17 cellular contexts compared by ENCODE assay signal in the genomic region with DNA sequence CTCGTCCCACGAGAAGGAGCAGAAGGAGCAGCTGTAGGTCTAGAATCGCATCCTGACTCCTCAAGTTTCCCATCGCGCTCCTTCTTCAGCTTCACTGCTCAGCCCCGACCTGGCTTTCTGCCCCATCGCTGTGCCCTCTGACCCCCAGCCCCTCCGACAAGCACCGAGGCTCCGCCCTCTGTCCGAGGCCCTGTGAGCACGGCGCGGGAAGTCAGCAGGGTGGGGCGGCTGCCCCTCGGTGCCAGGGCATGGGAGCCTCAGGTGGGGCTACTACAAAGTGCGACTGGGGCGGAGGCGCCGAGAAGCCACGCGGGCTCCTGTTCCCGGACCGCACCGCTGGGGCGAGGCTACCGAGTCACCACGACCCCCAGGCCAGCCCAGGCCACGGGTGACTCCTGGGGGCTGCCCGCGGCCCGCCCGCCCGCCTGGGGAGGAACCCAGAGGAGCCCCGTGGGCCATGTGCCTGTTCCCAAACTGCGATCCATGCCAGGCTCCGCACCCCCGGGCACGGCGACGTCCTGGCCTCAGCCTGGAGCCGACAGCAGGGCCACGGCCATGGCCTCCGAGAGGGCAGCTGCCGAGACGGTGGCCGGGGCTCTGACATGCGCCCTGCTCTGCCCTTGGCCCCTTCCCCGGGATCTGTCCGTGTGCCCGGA. TPM values are rescaled to one million over a fixed set of nuclear protein-coding genes. Genes with fewer than 3 reads are reported as not detected.
DNase-seq lines count a peak whose midpoint lies in the region; ATAC-seq, FAIRE-seq and TF ChIP-seq lines count a peak whose summit lies in the region.
"Had no signal": no experiment of that assay in that cellular context is flagged by ENCODE, and none has a peak within 500 bp of the region (broad histone marks: within the 10 kb centered on the region; RNA-seq: fewer than 3 reads in every experiment).

No MANE protein-coding gene starts in this region.

- DNase-seq in A549 (ENCODE audit: low read depth in 1 of 2, low spot score in 1 of 2): no peak
- DNase-seq in OCI-LY7 (ENCODE audit: low spot score): no peak
- DNase-seq in HepG2 (ENCODE audit: low spot score): no peak
- peak; percentile 76 for DNase-seq in posterior vena cava (ENCODE audit: low spot score)
- DNase-seq in stimulated activated CD4-positive, alpha-beta T cell treated with anti-CD3 and anti-CD28 coated beads, Interleukin-15, amount 100 ng/mL, for 24 hours: no peak
- no peak for DNase-seq in PC-3
- DNase-seq in H4 (ENCODE audit: low spot score): no peak
- DNase-seq in activated naive CD4-positive, alpha-beta T cell (lab: John Stamatoyannopoulos, UW): no peak
- DNase-seq: CD4-positive, CD25-positive, alpha-beta regulatory T cell; EL; NCI-H1417 treated with DMSO at 0.1 percent for 48 hours; NCI-H2029; NCI-H2171; NCI-H446; NCI-H774; SHP77; SK-N-SH had no signal

- H3K27ac ChIP-seq in A549 (peak overlapping the region; percentile 32 to 67; a peak in 5 of 6 replicates), OCI-LY7 (ENCODE audit: low read depth, low read length, poor library complexity, severe bottlenecking) (no peak overlapping the region), HepG2 (ENCODE audit: extremely low read length, insufficient read depth, low read length) (no peak overlapping the region), PC-3 (ENCODE audit: low read length) (no peak overlapping the region)

- no peak for TF ChIP-seq CTCF in A549 (IDR thresholded peaks at IDR 0.05)
- TF ChIP-seq CTCF in OCI-LY7 (conservative IDR thresholded peaks at IDR 0.05; ENCODE audit: low read length): 0 out of 2 replicates have a peak, but pooled peaks have one; percentile 17
- no peak for TF ChIP-seq CTCF in HepG2 (CRISPR knock-in tag; IDR thresholded peaks at IDR 0.05)
- TF ChIP-seq CTCF in PC-3 (conservative IDR thresholded peaks at IDR 0.05; ENCODE audit: low read depth, low read length): no peak

- intact Hi-C loops in OCI-LY7 (cut with micrococcal nuclease; ENCODE audit: unreplicated experiment) (no loop called here), HepG2 (cut with micrococcal nuclease; ENCODE audit: unreplicated experiment) (no loop called here), posterior vena cava (cut with DNase I) (no loop called here), PC-3 (cut with micrococcal nuclease) (no loop called here)

- TF ChIP-seq RAD21 in A549 (conservative IDR thresholded peaks at IDR 0.05 in 1 of 2, IDR thresholded peaks at IDR 0.05 in 1 of 2) (no peak), HepG2 (CRISPR knock-in tag; IDR thresholded peaks at IDR 0.05) (no peak)

- H3K36me3 ChIP-seq in OCI-LY7 (ENCODE audit: insufficient read depth, low read length) (no peaks in the 10 kb centered on the region), HepG2 (replicated peaks in 1 of 2; ENCODE audit: control insufficient read depth in 1 of 2, insufficient read depth in 2 of 2, low read length in 2 of 2) (no peaks in the 10 kb centered on the region), PC-3 (ENCODE audit: low read depth, low read length) (no peaks in the 10 kb centered on the region)

- H3K4me3 ChIP-seq in A549 (no peak overlapping the region), OCI-LY7 (ENCODE audit: low read depth, low read length, poor library complexity, severe bottlenecking) (no peak overlapping the region), HepG2 (replicated peaks in 1 of 3; ENCODE audit: insufficient read depth in 1 of 3, low read depth in 2 of 3, low read length in 3 of 3) (no peak overlapping the region), PC-3 (ENCODE audit: low read length) (no peak overlapping the region)

- H3K4me2 ChIP-seq in A549 (no peak overlapping the region), OCI-LY7 (ENCODE audit: low read length) (no peak overlapping the region), HepG2 (ENCODE audit: low read depth, low read length) (no peak overlapping the region), PC-3 (ENCODE audit: low read length) (no peak overlapping the region)
- H3K4me2 ChIP-seq: SK-N-SH had no signal

- H3K27me3 ChIP-seq in HepG2 (ENCODE audit: control insufficient read depth in 1 of 2, insufficient read depth in 2 of 2, low read length in 2 of 2) (no peaks in the 10 kb centered on the region), PC-3 (ENCODE audit: low read length) (no peaks in the 10 kb centered on the region)

- FAIRE-seq in A549 (lab: Jason Lieb, UNC): no peak
- no peak for FAIRE-seq in HepG2 (lab: Jason Lieb, UNC)

- H3K79me2 ChIP-seq in OCI-LY7 (ENCODE audit: insufficient read depth, low read depth, low read length) (no peaks in the 10 kb centered on the region), HepG2 (ENCODE audit: insufficient read depth, low read length) (no peaks in the 10 kb centered on the region), PC-3 (ENCODE audit: low read length) (no peaks in the 10 kb centered on the region)

- TF ChIP-seq POLR2A in A549 (IDR thresholded peaks at IDR 0.05; ENCODE audit: low read length) (no peak), HepG2 (IDR thresholded peaks at IDR 0.05; ENCODE audit: insufficient read depth in 1 of 2, low read depth in 2 of 2, low read length in 2 of 2) (no peak)

- H3F3A ChIP-seq in PC-3 (ENCODE audit: low read length, unreplicated experiment): no peaks in the 10 kb centered on the region

- ATAC-seq in A549: no peak; a peak in 1 of 6 replicates
- ATAC-seq in HepG2: no peak
- no peak for ATAC-seq in PC-3

- CTCF ChIA-PET in A549 (lab: Yijun Ruan, JAX) (interaction anchor here (0.9 to 1.9 kb wide), 8 partner anchors 10 to 111 kb away, joined by 3 to 7 read pairs (median 4); partner anchors contain the start of gene ID2), OCI-LY7 (lab: Charles Lee; ENCODE audit: unreplicated experiment) (no interaction called here), HepG2 (lab: Yijun Ruan, JAX; ENCODE audit: low intra/inter-chr PET ratio, low total read pairs) (no interaction called here), PC-3 (lab: Charles Lee) (interaction anchor here (0.6 kb wide), 1 partner anchor 31 kb away, joined by 3 read pairs; no protein-coding TSS in a partner anchor)

- 89% methylated on average over 20 of the region's 51 CpGs for WGBS in A549 (ENCODE audit: missing lambda C conversion rate)
- 94% methylated on average over 23 of the region's 51 CpGs for WGBS in HepG2 (ENCODE audit: low lambda C conversion rate)

- H2AFZ ChIP-seq in OCI-LY7 (ENCODE audit: low read length) (no peak overlapping the region), HepG2 (ENCODE audit: low read length) (no peak overlapping the region), PC-3 (ENCODE audit: low read length) (no peak overlapping the region)

- no peaks in the 10 kb centered on the region for H3K9me2 ChIP-seq in OCI-LY7 (ENCODE audit: insufficient read depth, low read length)
- no peaks in the 10 kb centered on the region for H3K9me2 ChIP-seq in PC-3 (replicated peaks; ENCODE audit: low read length)
- H3K9me2 ChIP-seq: SK-N-SH had no signal

- TF ChIP-seq EP300 in A549 (IDR thresholded peaks at IDR 0.05) (no peak), HepG2 (IDR thresholded peaks at IDR 0.05; ENCODE audit: low read depth in 2 of 2, low read length in 2 of 2) (no peak), HepG2 (CRISPR knock-in tag; IDR thresholded peaks at IDR 0.05; ENCODE audit: borderline replicate concordance) (no peak)

- H3K4me1 ChIP-seq in A549: 0 out of 3 replicates have a peak, but pooled peaks cover 10% of the 10 kb centered on the region
- no peaks in the 10 kb centered on the region for H3K4me1 ChIP-seq in OCI-LY7 (ENCODE audit: insufficient read depth, low read length, poor library complexity, severe bottlenecking)
- peaks cover 38% of the 10 kb centered on the region for H3K4me1 ChIP-seq in HepG2 (ENCODE audit: insufficient read depth, low read length)
- no peaks in the 10 kb centered on the region for H3K4me1 ChIP-seq in PC-3 (ENCODE audit: insufficient read depth, low read length)

- H4K20me1 ChIP-seq in OCI-LY7 (ENCODE audit: insufficient read depth, low read length) (no peaks in the 10 kb centered on the region), HepG2 (ENCODE audit: insufficient read depth, low read length) (no peaks in the 10 kb centered on the region), PC-3 (ENCODE audit: low read length) (no peaks in the 10 kb centered on the region)

- BruUV-seq in OCI-LY7 (replicated peaks; lab: Mats Ljungman, UMichigan): no TSS peak
- no TSS peak for BruUV-seq in HepG2 (replicated peaks; lab: Mats Ljungman, UMichigan)
- no TSS peak for BruUV-seq in PC-3 (replicated peaks; lab: Mats Ljungman, UMichigan)

- H3K9ac ChIP-seq in HepG2 (ENCODE audit: insufficient read depth, low read depth, low read length): no peak overlapping the region
- no peak overlapping the region for H3K9ac ChIP-seq in PC-3 (ENCODE audit: low read length)
- H3K9ac ChIP-seq: SK-N-SH had no signal

- H3K9me3 ChIP-seq in A549: no peaks in the 10 kb centered on the region
- H3K9me3 ChIP-seq in OCI-LY7 (ENCODE audit: low read length): peaks cover 14% of the 10 kb centered on the region
- H3K9me3 ChIP-seq in HepG2 (ENCODE audit: low read length): no peaks in the 10 kb centered on the region
- no peaks in the 10 kb centered on the region for H3K9me3 ChIP-seq in PC-3 (ENCODE audit: low read length)
- H3K9me3 ChIP-seq: SK-N-SH had no signal

- POLR2A ChIA-PET in A549 (lab: Yijun Ruan, JAX): no interaction called here
- POLR2A ChIA-PET in OCI-LY7 (lab: Charles Lee): no interaction called here
- POLR2A ChIA-PET in HepG2 (lab: Yijun Ruan, JAX): no interaction called here
- POLR2A ChIA-PET in PC-3 (lab: Charles Lee; ENCODE audit: unreplicated experiment): no interaction called here

- in situ Hi-C loops in HepG2 (cut with HindIII; ENCODE audit: extremely low pct_ligation_motif_present, low pct_unique_long_range_greater_than_20kb): no loop called here

RNA-seq across cellular contexts. Expression of gene ID2, which starts 36.6 kb away (rescaled TPM):
- polyA plus RNA-seq in A549 (2011; rRNA removed) (177 and 228 TPM in 2 replicates), A549 (2017; fragmentation: RNase III; extraction: RNeasy Plus Mini Kit Qiagen cat#74134 plus additional on column Dnase treatment) (87.8 to 221 TPM (median 181 TPM) in 3 replicates), HepG2 (2011; rRNA removed) (610 and 719 TPM in 2 replicates)
- polyA plus RNA-seq in A549 (2012; cell fraction: cytosol; rRNA removed): 988 and 1,180 TPM in 2 replicates
- 636 and 701 TPM in 2 replicates for polyA plus RNA-seq in A549 (2012; cell fraction: nucleus; rRNA removed)
- 112 and 167 TPM in 2 replicates for polyA minus RNA-seq in A549 (2011; rRNA and poly(A)+ RNA removed)
- total RNA-seq in OCI-LY7 (2014; rRNA removed; shearing (Covaris generic)): 439 and 498 TPM in 2 replicates
- total RNA-seq in OCI-LY7 (2022) (69.8 and 79.3 TPM in 2 replicates), HepG2 (2016; rRNA removed; fragmentation: Illumina TruSeq; extraction: Trizol) (214 and 258 TPM in 2 replicates), posterior vena cava (100 to 1,000 TPM in 1 of 2 donors, 10 to 100 TPM in 1; 82.2 to 135 TPM), PC-3 (2014; rRNA removed) (92.1 and 93.3 TPM in 2 replicates)
- 123 and 125 TPM in 2 replicates for total RNA-seq in HepG2 (2016; cell fraction: cytosol; rRNA removed; fragmentation: Illumina TruSeq; extraction: Trizol; ENCODE audit: low read depth)
- total RNA-seq in HepG2 (2016; cell fraction: insoluble cytoplasmic fraction; rRNA removed; fragmentation: Illumina TruSeq; extraction: Trizol): 231 and 299 TPM in 2 replicates
- 120 and 130 TPM in 2 replicates for total RNA-seq in HepG2 (2016; cell fraction: membrane; rRNA removed; fragmentation: Illumina TruSeq; extraction: Trizol)
- total RNA-seq in HepG2 (2016; cell fraction: nucleus; rRNA removed; fragmentation: Illumina TruSeq; extraction: Trizol): 161 and 168 TPM in 2 replicates
- 553 and 655 TPM in 2 replicates for polyA plus RNA-seq in HepG2 (2011; cell fraction: cytosol; rRNA removed)
- 354 and 556 TPM in 2 replicates for polyA plus RNA-seq in HepG2 (2011; cell fraction: nucleus; rRNA removed)
- polyA plus RNA-seq in HepG2 (2012): 144 and 150 TPM in 2 replicates
- polyA plus RNA-seq in HepG2 (2016; cell fraction: cytosol; fragmentation: Illumina TruSeq; extraction: Trizol; ENCODE audit: low read depth): 39.6 and 40.9 TPM in 2 replicates
- polyA plus RNA-seq in HepG2 (2016; cell fraction: insoluble cytoplasmic fraction; fragmentation: Illumina TruSeq; extraction: Trizol; ENCODE audit: low read depth): 355 and 371 TPM in 2 replicates
- 61.5 and 69.8 TPM in 2 replicates for polyA plus RNA-seq in HepG2 (2016; cell fraction: membrane; fragmentation: Illumina TruSeq; extraction: Trizol; ENCODE audit: low read depth)
- 375 and 408 TPM in 2 replicates for polyA plus RNA-seq in HepG2 (2016; cell fraction: nucleus; fragmentation: Illumina TruSeq; extraction: Trizol; ENCODE audit: insufficient read depth, low read depth)
- polyA minus RNA-seq in HepG2 (2011; rRNA and poly(A)+ RNA removed; ENCODE audit: low replicate concordance): 143 and 451 TPM in 2 replicates
- 138 and 177 TPM in 2 replicates for polyA minus RNA-seq in HepG2 (2011; cell fraction: cytosol; rRNA and poly(A)+ RNA removed)
- 115 and 276 TPM in 2 replicates for polyA minus RNA-seq in HepG2 (2011; cell fraction: nucleus; rRNA and poly(A)+ RNA removed)
- total RNA-seq in H4 (2014; rRNA removed; shearing (Covaris generic)): 57.8 and 80.4 TPM in 2 replicates

Comparison
In these comparisons a context has a peak if more than half of its experiments do, and no peak if none do; other contexts are left out.
1. H3K27ac ChIP-seq: peak in A549 (2 of 2); none in OCI-LY7 (single experiment), HepG2 (single experiment) and PC-3 (single experiment).
2. CTCF ChIA-PET loops: an anchor here in A549 (0.9 to 1.9 kb wide) and PC-3 (0.6 kb wide); none called in OCI-LY7 and HepG2.